Comparison of ENCODE assay signal across 16 cellular contexts in the genomic region with DNA sequence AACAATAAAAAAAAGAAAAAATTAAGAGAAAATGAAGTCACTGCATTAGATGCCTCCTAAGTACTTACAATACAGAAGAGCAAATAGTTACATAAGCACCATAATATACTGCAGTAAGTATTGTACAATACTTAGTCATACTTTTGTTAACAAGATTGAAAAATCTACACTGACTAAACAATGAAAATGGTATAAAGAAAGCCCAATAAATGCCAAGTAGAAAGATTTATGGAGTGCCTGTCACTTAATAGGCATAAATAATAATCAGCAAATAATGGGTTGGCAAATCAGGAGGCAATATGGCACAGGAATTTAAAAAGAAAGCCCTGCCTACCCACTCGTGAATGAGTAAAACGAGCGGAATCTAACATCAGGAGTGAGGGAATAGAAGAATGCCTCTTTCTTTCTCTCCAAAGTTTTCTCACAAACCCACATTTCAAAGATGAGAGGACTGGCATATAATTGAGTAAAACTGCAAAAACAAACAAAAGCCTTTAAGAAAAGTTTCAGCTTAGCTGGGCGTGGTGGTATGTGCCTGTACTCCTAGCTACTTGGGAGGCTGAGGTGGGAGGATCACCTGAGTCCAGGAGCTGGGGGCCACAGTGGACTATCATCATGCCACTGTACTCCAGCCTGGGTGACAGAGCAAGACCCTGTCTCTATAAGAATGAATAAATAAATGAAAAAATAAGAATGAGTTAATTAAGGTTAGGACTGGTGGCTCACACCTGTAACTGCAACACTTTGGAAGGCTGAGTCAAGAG. TPM values are rescaled to one million over a fixed set of nuclear protein-coding genes. Genes with fewer than 3 reads are reported as not detected.
DNase-seq lines count a peak whose midpoint lies in the region; ATAC-seq and TF ChIP-seq lines count a peak whose summit lies in the region.
"Had no signal": no experiment of that assay in that cellular context is flagged by ENCODE, and none has a peak within 500 bp of the region (broad histone marks: within the 10 kb centered on the region; RNA-seq: fewer than 3 reads in every experiment).

No MANE protein-coding gene starts in this region.

- no peak for ATAC-seq in HG03571 (IDR thresholded peaks at IDR 0.05; ENCODE audit: unreplicated experiment)
- no peak for ATAC-seq in stimulated activated naive CD8-positive, alpha-beta T cell treated with anti-CD3 and anti-CD28 coated beads, Interleukin-15, amount 100 ng/mL, for 72 hours
- ATAC-seq: stimulated activated naive CD8-positive, alpha-beta T cell treated with anti-CD3 and anti-CD28 coated beads, Interleukin-15, Interleukin-2, amounts not matched to agents 100 U/mL and 50 U/mL, for 24 hours had no signal

- intact Hi-C loops in CD14-positive monocyte (cut with micrococcal nuclease) = no loop called here

- H3K9me3 Mint-ChIP-seq in stimulated activated naive CD8-positive, alpha-beta T cell treated with anti-CD3 and anti-CD28 coated beads, Interleukin-15, amount 100 ng/mL, for 72 hours = peaks cover 14 to 17% of the 10 kb centered on the region in 2 donors
- H3K9me3 Mint-ChIP-seq in CD14-positive monocyte = peaks cover 8 to 14% (median 10%) of the 10 kb centered on the region in 7 donors

- no peak overlapping the region for H3K4me3 Mint-ChIP-seq in stimulated activated naive CD8-positive, alpha-beta T cell treated with anti-CD3 and anti-CD28 coated beads, Interleukin-15, amount 100 ng/mL, for 72 hours
- no peak overlapping the region for H3K4me3 Mint-ChIP-seq in CD14-positive monocyte
- H3K4me3 Mint-ChIP-seq: activated naive CD4-positive, alpha-beta T cell treated with anti-CD3 and anti-CD28 coated beads, Interleukin-2, amount 10 ng/mL, durations not matched to agents 7 days and 5 days; CD8-positive, alpha-beta memory T cell; T-helper 1 cell treated with Interleukin-12 subunit alpha and Interleukin-12 subunit beta and Interleukin-4 antibody, amounts not matched to agents 30 μg/mL and 1 μg/mL, for 36 hours had no signal

- H3K27ac Mint-ChIP-seq in stimulated activated naive CD8-positive, alpha-beta T cell treated with anti-CD3 and anti-CD28 coated beads, Interleukin-15, amount 100 ng/mL, for 72 hours = no peak overlapping the region
- no peak overlapping the region for H3K27ac Mint-ChIP-seq in CD14-positive monocyte
- H3K27ac Mint-ChIP-seq: activated naive CD4-positive, alpha-beta T cell treated with anti-CD3 and anti-CD28 coated beads, Interleukin-2, amount 10 ng/mL, durations not matched to agents 7 days and 5 days; T-helper 1 cell treated with Interleukin-12 subunit alpha and Interleukin-12 subunit beta and Interleukin-4 antibody, amounts not matched to agents 30 μg/mL and 1 μg/mL, for 36 hours had no signal

- no peak for TF ChIP-seq CTCF in CD14-positive monocyte (IDR thresholded peaks at IDR 0.05)

- DNase-seq in AG20443 (ENCODE audit: low spot score) = peak; percentile 36
- DNase-seq in HCEC 1CT = peak; percentile 36
- DNase-seq in astrocyte of the hippocampus (ENCODE audit: low read depth, low spot score) = peak; percentile 38
- peak; percentile 36 for DNase-seq in glomerular endothelial cell (ENCODE audit: extremely low read depth, low read depth, low spot score)
- no peak for DNase-seq in NCI-H2171 (lab: John Stamatoyannopoulos, UW)
- DNase-seq in stimulated activated naive CD8-positive, alpha-beta T cell treated with anti-CD3 and anti-CD28 coated beads, Interleukin-15, amount 100 ng/mL, for 72 hours = no peak
- DNase-seq in CD14-positive monocyte (ENCODE audit: low spot score) = no peak
- DNase-seq: activated naive CD4-positive, alpha-beta T cell treated with anti-CD3 and anti-CD28 coated beads, Interleukin-2, amount 10 ng/mL, durations not matched to agents 7 days and 5 days; CD8-positive, alpha-beta memory T cell; cortex of kidney; hypothalamus; NCI-H2029 treated with DMSO at 0.1 percent for 48 hours; stimulated activated CD4-positive, alpha-beta T cell treated with anti-CD3 and anti-CD28 coated beads, Interleukin-2, amount 100 ng/mL, for 24 hours; stimulated activated naive CD8-positive, alpha-beta T cell treated with anti-CD3 and anti-CD28 coated beads, Interleukin-15, Interleukin-2, amounts not matched to agents 100 U/mL and 50 U/mL, for 24 hours had no signal

- H3K36me3 Mint-ChIP-seq in CD14-positive monocyte = no peaks in the 10 kb centered on the region
- H3K36me3 Mint-ChIP-seq: activated naive CD4-positive, alpha-beta T cell treated with anti-CD3 and anti-CD28 coated beads, Interleukin-2, amount 10 ng/mL, durations not matched to agents 7 days and 5 days had no signal

- H3K27me3 Mint-ChIP-seq in stimulated activated naive CD8-positive, alpha-beta T cell treated with anti-CD3 and anti-CD28 coated beads, Interleukin-15, amount 100 ng/mL, for 72 hours = no peaks in the 10 kb centered on the region
- peaks cover 0 to 1% (median 0%) of the 10 kb centered on the region in 3 donors for H3K27me3 Mint-ChIP-seq in CD14-positive monocyte (ENCODE audit: low read depth in 3 of 3)
- H3K27me3 Mint-ChIP-seq: activated naive CD4-positive, alpha-beta T cell treated with anti-CD3 and anti-CD28 coated beads, Interleukin-2, amount 10 ng/mL, durations not matched to agents 7 days and 5 days; CD8-positive, alpha-beta memory T cell had no signal

- H3K4me1 Mint-ChIP-seq in stimulated activated naive CD8-positive, alpha-beta T cell treated with anti-CD3 and anti-CD28 coated beads, Interleukin-15, amount 100 ng/mL, for 72 hours = peaks cover 6% of the 10 kb centered on the region
- H3K4me1 Mint-ChIP-seq in CD14-positive monocyte = no peaks in the 10 kb centered on the region
- H3K4me1 Mint-ChIP-seq: activated naive CD4-positive, alpha-beta T cell treated with anti-CD3 and anti-CD28 coated beads, Interleukin-2, amount 10 ng/mL, durations not matched to agents 7 days and 5 days had no signal

RNA-seq across cellular contexts. Expression of a gene that starts 36.1 kb away (rescaled TPM):
- 10.6 and 24.4 TPM in 2 replicates for total RNA-seq in glomerular endothelial cell
- 1 to 10 TPM; 5.8 to 7.7 TPM for polyA plus RNA-seq in CD14-positive monocyte

Comparison
In these comparisons a context has a peak if more than half of its experiments do, and no peak if none do; other contexts are left out.
1. DNase-seq: peak in AG20443 (single experiment), HCEC 1CT (single experiment), astrocyte of the hippocampus (single experiment) and glomerular endothelial cell (single experiment); none in NCI-H2171 (single experiment), stimulated activated naive CD8-positive, alpha-beta T cell treated with anti-CD3 and anti-CD28 coated beads, Interleukin-15, amount 100 ng/mL, for 72 hours (0 of 2) and CD14-positive monocyte (single experiment).